15 cellular contexts compared by ENCODE assay signal in genomic region chr10:131815366-131816156, GRCh38.
A peak's percentile ranks its signal among the peaks of the same experiment; 100 is the strongest.
DNase-seq lines count a peak whose midpoint lies in the region; ATAC-seq and TF ChIP-seq lines count a peak whose summit lies in the region.
"Had no signal": no experiment of that assay in that cellular context is flagged by ENCODE, and none has a peak within 500 bp of the region (broad histone marks: within the 10 kb centered on the region; RNA-seq: fewer than 3 reads in every experiment).

No MANE protein-coding gene starts in this region.

- no peaks in the 10 kb centered on the region for H3K9me2 ChIP-seq in SK-N-SH

- no peaks in the 10 kb centered on the region for H3K9me3 Mint-ChIP-seq in progenitor cell of endocrine pancreas (ENCODE audit: low read depth)

- H3K27ac Mint-ChIP-seq in progenitor cell of endocrine pancreas: no peak overlapping the region
- H3K27ac Mint-ChIP-seq: CD14-positive monocyte had no signal

- H2AFZ ChIP-seq in SK-N-SH (ENCODE audit: low read depth): no peak overlapping the region

- H3F3A ChIP-seq in SK-N-SH (replicated peaks; ENCODE audit: insufficient read depth): no peaks in the 10 kb centered on the region

- no peak for TF ChIP-seq CTCF in SK-N-SH (IDR thresholded peaks at IDR 0.05)
- no peak for TF ChIP-seq CTCF in progenitor cell of endocrine pancreas (IDR thresholded peaks at IDR 0.05; ENCODE audit: unreplicated experiment)

- no peak overlapping the region for H3K4me3 ChIP-seq in SK-N-SH (ENCODE audit: low read depth in 2 of 2, low read length in 1 of 2)
- H3K4me3 ChIP-seq in BLaER1 treated with 17β-estradiol and CSF1 and Interleukin-3, amounts not matched to agents 10 nM and 100 nM: no peak overlapping the region
- H3K4me3 ChIP-seq: Peyer's patch had no signal

- H3K36me3 ChIP-seq in SK-N-SH (replicated peaks in 1 of 2; ENCODE audit: control insufficient read depth in 1 of 2, insufficient read depth in 2 of 2, low read length in 1 of 2): no peaks in the 10 kb centered on the region
- H3K36me3 ChIP-seq in BLaER1 treated with 17β-estradiol and CSF1 and Interleukin-3, amounts not matched to agents 10 nM and 100 nM: no peaks in the 10 kb centered on the region
- H3K36me3 ChIP-seq: Peyer's patch had no signal

- no peak overlapping the region for H3K4me3 Mint-ChIP-seq in progenitor cell of endocrine pancreas (ENCODE audit: low read depth)
- H3K4me3 Mint-ChIP-seq: CD14-positive monocyte had no signal

- H3K27me3 Mint-ChIP-seq in progenitor cell of endocrine pancreas: peaks cover 26% of the 10 kb centered on the region

- TF ChIP-seq RAD21 in SK-N-SH (IDR thresholded peaks at IDR 0.05; ENCODE audit: low read length): no peak

- no peaks in the 10 kb centered on the region for H3K79me2 ChIP-seq in SK-N-SH (ENCODE audit: insufficient read depth)

- POLR2A ChIA-PET in SK-N-SH (lab: Yijun Ruan, JAX): no interaction called here

- H3K27ac ChIP-seq in SK-N-SH (ENCODE audit: low read depth in 2 of 2, low read length in 1 of 2): no peak overlapping the region
- no peak overlapping the region for H3K27ac ChIP-seq in BLaER1 treated with 17β-estradiol and CSF1 and Interleukin-3, amounts not matched to agents 10 nM and 100 nM
- H3K27ac ChIP-seq: Peyer's patch had no signal

- no peak overlapping the region for H3K9ac ChIP-seq in SK-N-SH
- H3K9ac ChIP-seq in BLaER1 treated with 17β-estradiol and CSF1 and Interleukin-3, amounts not matched to agents 10 nM and 100 nM: 0 out of 22 replicates have a peak overlapping the region, but pooled peaks of 1 of the 11 experiments have one; percentile 7

- H3K27me3 ChIP-seq in SK-N-SH (ENCODE audit: insufficient read depth): no peaks in the 10 kb centered on the region
- H3K27me3 ChIP-seq in BLaER1 treated with 17β-estradiol and CSF1 and Interleukin-3, amounts not matched to agents 10 nM and 100 nM: no peaks in the 10 kb centered on the region
- H3K27me3 ChIP-seq: Peyer's patch had no signal

- CTCF ChIA-PET in SK-N-SH (lab: Yijun Ruan, JAX): interaction anchor here (1.3 kb wide), 1 partner anchor 28 kb away, joined by 3 read pairs; no protein-coding TSS in a partner anchor

- no peaks in the 10 kb centered on the region for H3K9me3 ChIP-seq in SK-N-SH
- H3K9me3 ChIP-seq in BLaER1 treated with 17β-estradiol and CSF1 and Interleukin-3, amounts not matched to agents 10 nM and 100 nM (replicated peaks in 1 of 11): no peaks in the 10 kb centered on the region
- H3K9me3 ChIP-seq: Peyer's patch had no signal

- peak; percentile 17 for DNase-seq in SK-N-SH
- DNase-seq in ecto neural progenitor cell (ENCODE audit: low spot score): peak; percentile 29
- peak; percentile 4 for DNase-seq in progenitor cell of endocrine pancreas (ENCODE audit: low spot score, unreplicated experiment)
- DNase-seq in NCI-H226: no peak
- no peak for DNase-seq in HCEC 1CT
- no peak for DNase-seq in NCI-H2081 treated with DMSO at 0.1 percent for 48 hours (lab: John Stamatoyannopoulos, UW)
- DNase-seq: COR-L47, NCI-H1436 treated with DMSO at 0.1 percent for 48 hours, NCI-H2107, NCI-H82, SIG-M5 had no signal

- H3K36me3 Mint-ChIP-seq in progenitor cell of endocrine pancreas (ENCODE audit: insufficient read depth): no peaks in the 10 kb centered on the region
- H3K36me3 Mint-ChIP-seq: CD14-positive monocyte had no signal

- WGBS in SK-N-SH (ENCODE audit: low lambda C conversion rate): 40% methylated on average over 13 of the region's 13 CpGs

- no peaks in the 10 kb centered on the region for H3K4me1 ChIP-seq in SK-N-SH (ENCODE audit: control insufficient read depth in 1 of 2, insufficient read depth in 2 of 2, low read depth in 1 of 2, low read length in 1 of 2)
- H3K4me1 ChIP-seq in BLaER1 treated with 17β-estradiol and CSF1 and Interleukin-3, amounts not matched to agents 10 nM and 100 nM: peaks cover 0 to 41% (median 31%) of the 10 kb centered on the region in 10 experiments; a peak in 14 of 20 replicates
- H3K4me1 ChIP-seq: Peyer's patch had no signal

- no peak for ATAC-seq in SK-N-SH treated with all-trans-retinoic acid at 6 μM for 48 hours

- H4K20me1 ChIP-seq in SK-N-SH (ENCODE audit: insufficient read depth): no peaks in the 10 kb centered on the region
- peaks cover 0 to 4% (median 0%) of the 10 kb centered on the region in 11 experiments; a peak in 2 of 22 replicates for H4K20me1 ChIP-seq in BLaER1 treated with 17β-estradiol and CSF1 and Interleukin-3, amounts not matched to agents 10 nM and 100 nM

- peaks cover 3% of the 10 kb centered on the region for H3K4me1 Mint-ChIP-seq in progenitor cell of endocrine pancreas (ENCODE audit: low read depth)
- H3K4me1 Mint-ChIP-seq: CD14-positive monocyte had no signal

- H3K4me2 ChIP-seq in SK-N-SH: no peak overlapping the region
- H3K4me2 ChIP-seq in BLaER1 treated with 17β-estradiol and CSF1 and Interleukin-3, amounts not matched to agents 10 nM and 100 nM: peak overlapping the region in 8 of 11 experiments; percentile 33 to 73 (median 57); a peak in 15 of 22 replicates

- TF ChIP-seq EP300 in SK-N-SH (IDR thresholded peaks at IDR 0.05; ENCODE audit: borderline replicate concordance in 1 of 2, low read depth in 1 of 2, low read length in 1 of 2): no peak

TF ChIP-seq in SK-N-SH, 30 proteins besides CTCF, POLR2A, EP300 and RAD21 (continues in another document):
- TF ChIP-seq RFX5 (IDR thresholded peaks at IDR 0.05; ENCODE audit: low read length) (no peak), RCOR1 (IDR thresholded peaks at IDR 0.05; ENCODE audit: low read length) (no peak), MEF2A (IDR thresholded peaks at IDR 0.05; ENCODE audit: borderline replicate concordance, low read depth) (no peak)
- TF ChIP-seq, protein P1, sequence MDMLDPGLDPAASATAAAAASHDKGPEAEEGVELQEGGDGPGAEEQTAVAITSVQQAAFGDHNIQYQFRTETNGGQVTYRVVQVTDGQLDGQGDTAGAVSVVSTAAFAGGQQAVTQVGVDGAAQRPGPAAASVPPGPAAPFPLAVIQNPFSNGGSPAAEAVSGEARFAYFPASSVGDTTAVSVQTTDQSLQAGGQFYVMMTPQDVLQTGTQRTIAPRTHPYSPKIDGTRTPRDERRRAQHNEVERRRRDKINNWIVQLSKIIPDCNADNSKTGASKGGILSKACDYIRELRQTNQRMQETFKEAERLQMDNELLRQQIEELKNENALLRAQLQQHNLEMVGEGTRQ (IDR thresholded peaks at IDR 0.05; ENCODE audit: borderline replicate concordance, low read depth, low read length): no peak

TF ChIP-seq in SK-N-SH treated with all-trans-retinoic acid at 6 μM for 48 hours, 23 proteins besides CTCF, POLR2A, EP300 and RAD21:
- TF ChIP-seq, protein P2, sequence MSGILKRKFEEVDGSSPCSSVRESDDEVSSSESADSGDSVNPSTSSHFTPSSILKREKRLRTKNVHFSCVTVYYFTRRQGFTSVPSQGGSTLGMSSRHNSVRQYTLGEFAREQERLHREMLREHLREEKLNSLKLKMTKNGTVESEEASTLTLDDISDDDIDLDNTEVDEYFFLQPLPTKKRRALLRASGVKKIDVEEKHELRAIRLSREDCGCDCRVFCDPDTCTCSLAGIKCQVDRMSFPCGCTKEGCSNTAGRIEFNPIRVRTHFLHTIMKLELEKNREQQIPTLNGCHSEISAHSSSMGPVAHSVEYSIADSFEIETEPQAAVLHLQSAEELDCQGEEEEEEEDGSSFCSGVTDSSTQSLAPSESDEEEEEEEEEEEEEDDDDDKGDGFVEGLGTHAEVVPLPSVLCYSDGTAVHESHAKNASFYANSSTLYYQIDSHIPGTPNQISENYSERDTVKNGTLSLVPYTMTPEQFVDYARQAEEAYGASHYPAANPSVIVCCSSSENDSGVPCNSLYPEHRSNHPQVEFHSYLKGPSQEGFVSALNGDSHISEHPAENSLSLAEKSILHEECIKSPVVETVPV (CRISPR knock-in tag; IDR thresholded peaks at IDR 0.05): no peak

Comparison
In these comparisons a context has a peak if more than half of its experiments do, and no peak if none do; other contexts are left out.
1. DNase-seq: peak in SK-N-SH (single experiment), ecto neural progenitor cell (single experiment) and progenitor cell of endocrine pancreas (single experiment); none in NCI-H226 (single experiment), HCEC 1CT (single experiment) and NCI-H2081 treated with DMSO at 0.1 percent for 48 hours (single experiment).